In genomic region chr3:128992926-128993460, GRCh38 we compare ENCODE assay signal across 9 cellular contexts. TPM values are rescaled to one million over a fixed set of nuclear protein-coding genes. Genes with fewer than 3 reads are reported as not detected.
A peak's percentile ranks its signal among the peaks of the same experiment; 100 is the strongest.
DNase-seq lines count a peak whose midpoint lies in the region; ATAC-seq, FAIRE-seq and TF ChIP-seq lines count a peak whose summit lies in the region.
"Had no signal": no experiment of that assay in that cellular context is flagged by ENCODE, and none has a peak within 500 bp of the region (broad histone marks: within the 10 kb centered on the region; RNA-seq: fewer than 3 reads in every experiment).

No MANE protein-coding gene starts in this region.

- H3K9ac ChIP-seq in HepG2 (ENCODE audit: insufficient read depth, low read depth, low read length) (no peak overlapping the region), mucosa of stomach (ENCODE audit: low read length) (peak overlapping the region; percentile 38)

- no peaks in the 10 kb centered on the region for H3K79me2 ChIP-seq in HepG2 (ENCODE audit: insufficient read depth, low read length)

- no peak for DNase-seq in HepG2 (ENCODE audit: low spot score)
- DNase-seq in right lobe of liver: no peak
- DNase-seq in coronary artery (ENCODE audit: low spot score): no peak
- no peak for DNase-seq in aorta
- DNase-seq in SW480 (ENCODE audit: low spot score): no peak
- no peak for DNase-seq in dermis blood vessel endothelial cell
- DNase-seq: CD4-positive, CD25-positive, alpha-beta regulatory T cell had no signal

- no TSS peak for BruUV-seq in HepG2 (replicated peaks; lab: Mats Ljungman, UMichigan)

- H3K4me1 ChIP-seq in HepG2 (ENCODE audit: insufficient read depth, low read length) (peaks cover 7% of the 10 kb centered on the region), right lobe of liver (peaks cover 0 to 8% (median 0%) of the 10 kb centered on the region in 4 donors), mucosa of stomach (ENCODE audit: control insufficient read depth, insufficient read depth, low read length) (peaks cover 17% of the 10 kb centered on the region), aorta (ENCODE audit: control insufficient read depth in 1 of 2, insufficient read depth in 2 of 2, low read length in 2 of 2) (no peaks in the 10 kb centered on the region)

- TF ChIP-seq EP300 in HepG2 (IDR thresholded peaks at IDR 0.05; ENCODE audit: low read depth in 2 of 2, low read length in 2 of 2) (no peak), HepG2 (CRISPR knock-in tag; IDR thresholded peaks at IDR 0.05; ENCODE audit: borderline replicate concordance) (no peak)

- H4K20me1 ChIP-seq in HepG2 (ENCODE audit: insufficient read depth, low read length): no peaks in the 10 kb centered on the region

- H3K9me3 ChIP-seq in HepG2 (ENCODE audit: low read length) (no peaks in the 10 kb centered on the region), right lobe of liver (no peaks in the 10 kb centered on the region), mucosa of stomach (ENCODE audit: control insufficient read depth, low read length) (no peaks in the 10 kb centered on the region), aorta (ENCODE audit: control insufficient read depth, low read length) (no peaks in the 10 kb centered on the region)

- POLR2A ChIA-PET in HepG2 (lab: Yijun Ruan, JAX): no interaction called here

- in situ Hi-C loops in HepG2 (cut with HindIII; ENCODE audit: extremely low pct_ligation_motif_present, low pct_unique_long_range_greater_than_20kb): no loop called here

- ATAC-seq in HepG2 (peak; percentile 29; the same call in 1 of the 3 replicates), right lobe of liver (no peak), aorta (ENCODE audit: low FRiP score) (peak; percentile 45), HG03520 (IDR thresholded peaks at IDR 0.05; ENCODE audit: unreplicated experiment) (no peak)

- H3K27ac ChIP-seq in HepG2 (ENCODE audit: extremely low read length, insufficient read depth, low read length) (no peak overlapping the region), right lobe of liver (no peak overlapping the region), coronary artery (no peak overlapping the region), aorta (ENCODE audit: low read depth in 1 of 2, low read length in 2 of 2) (no peak overlapping the region)

- no peak overlapping the region for H2AFZ ChIP-seq in HepG2 (ENCODE audit: low read length)

- WGBS in HepG2 (ENCODE audit: low lambda C conversion rate): 63% methylated on average over 19 of the region's 20 CpGs
- WGBS in right lobe of liver (ENCODE audit: insufficient coverage, low coverage, low lambda C conversion rate, missing lambda C conversion rate): 71% methylated on average over 10 of the region's 20 CpGs
- WGBS in aorta, 2 donors: 32 to 43% methylated on average over 20 of the region's 20 CpGs

- intact Hi-C loops in HepG2 (cut with micrococcal nuclease; ENCODE audit: unreplicated experiment) (no loop called here), right lobe of liver (cut with DNase I) (no loop called here), aorta (cut with DNase I) (loop anchor here in 1 of 2 donors (10.0 kb wide), 1 partner anchor 118 kb away; the partner anchor contains the start of gene ACAD9)

- TF ChIP-seq CTCF in HepG2 (CRISPR knock-in tag; IDR thresholded peaks at IDR 0.05) (no peak), right lobe of liver (IDR thresholded peaks at IDR 0.05) (no peak), coronary artery (IDR thresholded peaks at IDR 0.05) (no peak)

- no peak overlapping the region for H3K4me2 ChIP-seq in HepG2 (ENCODE audit: low read depth, low read length)

- no peaks in the 10 kb centered on the region for H3K36me3 ChIP-seq in HepG2 (replicated peaks in 1 of 2; ENCODE audit: control insufficient read depth in 1 of 2, insufficient read depth in 2 of 2, low read length in 2 of 2)
- no peaks in the 10 kb centered on the region for H3K36me3 ChIP-seq in right lobe of liver
- no peaks in the 10 kb centered on the region for H3K36me3 ChIP-seq in mucosa of stomach (ENCODE audit: control insufficient read depth, insufficient read depth, low read length)
- no peaks in the 10 kb centered on the region for H3K36me3 ChIP-seq in aorta (ENCODE audit: control insufficient read depth in 1 of 2, insufficient read depth in 2 of 2, low read length in 1 of 2)

- CTCF ChIA-PET in HepG2 (lab: Yijun Ruan, JAX; ENCODE audit: low intra/inter-chr PET ratio, low total read pairs): no interaction called here

- H3K27me3 ChIP-seq in HepG2 (ENCODE audit: control insufficient read depth in 1 of 2, insufficient read depth in 2 of 2, low read length in 2 of 2): peaks cover 3 to 37% of the 10 kb centered on the region in 2 experiments
- H3K27me3 ChIP-seq in right lobe of liver: peaks cover 0 to 14% of the 10 kb centered on the region in 2 donors
- H3K27me3 ChIP-seq in mucosa of stomach (ENCODE audit: control insufficient read depth, insufficient read depth, low read length): peaks cover 11% of the 10 kb centered on the region
- H3K27me3 ChIP-seq in aorta (ENCODE audit: control insufficient read depth in 1 of 2, insufficient read depth in 2 of 2, low read length in 1 of 2): no peaks in the 10 kb centered on the region

- H3K4me3 ChIP-seq in HepG2 (replicated peaks in 1 of 3; ENCODE audit: insufficient read depth in 1 of 3, low read depth in 2 of 3, low read length in 3 of 3): no peak overlapping the region
- H3K4me3 ChIP-seq in right lobe of liver: no peak overlapping the region
- peak overlapping the region; percentile 71 for H3K4me3 ChIP-seq in coronary artery
- H3K4me3 ChIP-seq in mucosa of stomach (ENCODE audit: low read length): peak overlapping the region; percentile 14
- no peak overlapping the region for H3K4me3 ChIP-seq in aorta (ENCODE audit: low read length in 2 of 2)

- FAIRE-seq in HepG2 (lab: Jason Lieb, UNC): no peak

- no peak for TF ChIP-seq POLR2A in HepG2 (IDR thresholded peaks at IDR 0.05; ENCODE audit: insufficient read depth in 1 of 2, low read depth in 2 of 2, low read length in 2 of 2)
- TF ChIP-seq POLR2A in right lobe of liver (IDR thresholded peaks at IDR 0.05): no peak

- TF ChIP-seq RAD21 in HepG2 (CRISPR knock-in tag; IDR thresholded peaks at IDR 0.05): no peak

RNA-seq across cellular contexts. Expression of gene CFAP92, which starts 0.9 kb away (rescaled TPM):
- 0.45 and 0.46 TPM in 2 replicates for total RNA-seq in HepG2 (2016; rRNA removed; fragmentation: Illumina TruSeq; extraction: Trizol)
- total RNA-seq in HepG2 (2016; cell fraction: cytosol; rRNA removed; fragmentation: Illumina TruSeq; extraction: Trizol; ENCODE audit: low read depth): 1.1 and 1.3 TPM in 2 replicates
- 0.13 and 0.54 TPM in 2 replicates for total RNA-seq in HepG2 (2016; cell fraction: insoluble cytoplasmic fraction; rRNA removed; fragmentation: Illumina TruSeq; extraction: Trizol)
- total RNA-seq in HepG2 (2016; cell fraction: membrane; rRNA removed; fragmentation: Illumina TruSeq; extraction: Trizol): 1.2 and 1.5 TPM in 2 replicates
- total RNA-seq in HepG2 (2016; cell fraction: nucleus; rRNA removed; fragmentation: Illumina TruSeq; extraction: Trizol): 0.38 TPM in 1 of 2 replicates, not detected in the other
- 0.18 and 0.20 TPM in 2 replicates for polyA plus RNA-seq in HepG2 (2011; rRNA removed)
- polyA plus RNA-seq in HepG2 (2011; cell fraction: cytosol; rRNA removed): 0.13 TPM in 2 replicates
- polyA plus RNA-seq in HepG2 (2011; cell fraction: nucleus; rRNA removed): 0.09 TPM in 1 of 2 replicates, not detected in the other
- polyA plus RNA-seq in HepG2 (2012): 0.40 and 0.64 TPM in 2 replicates
- 1.2 and 2.4 TPM in 2 replicates for polyA plus RNA-seq in HepG2 (2016; cell fraction: cytosol; fragmentation: Illumina TruSeq; extraction: Trizol; ENCODE audit: low read depth)
- 0.73 and 1.0 TPM in 2 replicates for polyA plus RNA-seq in HepG2 (2016; cell fraction: insoluble cytoplasmic fraction; fragmentation: Illumina TruSeq; extraction: Trizol; ENCODE audit: low read depth)
- polyA plus RNA-seq in HepG2 (2016; cell fraction: membrane; fragmentation: Illumina TruSeq; extraction: Trizol; ENCODE audit: low read depth): 1.4 and 1.6 TPM in 2 replicates
- polyA plus RNA-seq in HepG2 (2016; cell fraction: nucleus; fragmentation: Illumina TruSeq; extraction: Trizol; ENCODE audit: insufficient read depth, low read depth): 0.68 and 1.4 TPM in 2 replicates
- not detected in 2 replicates for polyA minus RNA-seq in HepG2 (2011; rRNA and poly(A)+ RNA removed; ENCODE audit: low replicate concordance)
- polyA minus RNA-seq in HepG2 (2011; cell fraction: cytosol; rRNA and poly(A)+ RNA removed): 0.09 TPM in 1 of 2 replicates, not detected in the other
- 0.12 TPM in 1 of 2 replicates, not detected in the other for polyA minus RNA-seq in HepG2 (2011; cell fraction: nucleus; rRNA and poly(A)+ RNA removed)
- under 1 TPM in 4 of 6 experiments, not detected in 2; 0.05 to 0.21 (median 0.08) TPM for total RNA-seq in right lobe of liver
- total RNA-seq in aorta: 1 to 10 TPM in 1 of 2 donors, under 1 TPM in 1; 0.62 to 1.2 TPM
- not detected for polyA plus RNA-seq in aorta
- total RNA-seq in dermis blood vessel endothelial cell: 1.9 and 2.4 TPM in 2 replicates
- total RNA-seq: CD4-positive, CD25-positive, alpha-beta regulatory T cell had no signal

RNA-seq across cellular contexts. Expression of gene EFCC1, which starts 8.1 kb away (rescaled TPM):
- total RNA-seq in HepG2 (2016; rRNA removed; fragmentation: Illumina TruSeq; extraction: Trizol) (not detected in 2 replicates), right lobe of liver (1 to 10 TPM in 2 of 6 experiments, under 1 TPM in 4; 0.25 to 1.5 (median 0.39) TPM), aorta (1 to 10 TPM; 1.5 to 3.1 TPM), dermis blood vessel endothelial cell (5.9 and 12.1 TPM in 2 replicates)
- not detected in 2 replicates for total RNA-seq in HepG2 (2016; cell fraction: cytosol; rRNA removed; fragmentation: Illumina TruSeq; extraction: Trizol; ENCODE audit: low read depth)
- total RNA-seq in HepG2 (2016; cell fraction: insoluble cytoplasmic fraction; rRNA removed; fragmentation: Illumina TruSeq; extraction: Trizol): not detected in 2 replicates
- not detected in 2 replicates for total RNA-seq in HepG2 (2016; cell fraction: membrane; rRNA removed; fragmentation: Illumina TruSeq; extraction: Trizol)
- not detected in 2 replicates for total RNA-seq in HepG2 (2016; cell fraction: nucleus; rRNA removed; fragmentation: Illumina TruSeq; extraction: Trizol)
- polyA plus RNA-seq in HepG2 (2011; rRNA removed) (0.03 TPM in 1 of 2 replicates, not detected in the other), aorta (under 1 TPM; 0.13 to 0.50 TPM)
- polyA plus RNA-seq in HepG2 (2011; cell fraction: cytosol; rRNA removed): 0.03 TPM in 1 of 2 replicates, not detected in the other
- polyA plus RNA-seq in HepG2 (2011; cell fraction: nucleus; rRNA removed): 0.08 TPM in 1 of 2 replicates, not detected in the other
- not detected in 2 replicates for polyA plus RNA-seq in HepG2 (2012)
- not detected in 2 replicates for polyA plus RNA-seq in HepG2 (2016; cell fraction: cytosol; fragmentation: Illumina TruSeq; extraction: Trizol; ENCODE audit: low read depth)
- not detected in 2 replicates for polyA plus RNA-seq in HepG2 (2016; cell fraction: insoluble cytoplasmic fraction; fragmentation: Illumina TruSeq; extraction: Trizol; ENCODE audit: low read depth)
- polyA plus RNA-seq in HepG2 (2016; cell fraction: membrane; fragmentation: Illumina TruSeq; extraction: Trizol; ENCODE audit: low read depth): not detected in 2 replicates
- polyA plus RNA-seq in HepG2 (2016; cell fraction: nucleus; fragmentation: Illumina TruSeq; extraction: Trizol; ENCODE audit: insufficient read depth, low read depth): not detected in 2 replicates
- polyA minus RNA-seq in HepG2 (2011; rRNA and poly(A)+ RNA removed; ENCODE audit: low replicate concordance): not detected in 2 replicates
- not detected in 2 replicates for polyA minus RNA-seq in HepG2 (2011; cell fraction: cytosol; rRNA and poly(A)+ RNA removed)
- polyA minus RNA-seq in HepG2 (2011; cell fraction: nucleus; rRNA and poly(A)+ RNA removed): not detected in 2 replicates
- polyA plus RNA-seq: CD4-positive, CD25-positive, alpha-beta regulatory T cell had no signal

Comparison
In these comparisons a context has a peak if more than half of its experiments do, and no peak if none do; other contexts are left out.
1. ATAC-seq: peak in HepG2 (single experiment) and aorta (single experiment); none in right lobe of liver (0 of 4) and HG03520 (single experiment).
2. H3K4me3 ChIP-seq: peak in coronary artery (single experiment) and mucosa of stomach (single experiment); none in HepG2 (0 of 3), right lobe of liver (0 of 3) and aorta (0 of 2).